15 cellular contexts compared by ENCODE assay signal in genomic region chr11:114133548-114134329, GRCh38.
DNase-seq lines count a peak whose midpoint lies in the region; ATAC-seq and TF ChIP-seq lines count a peak whose summit lies in the region.
"Had no signal": no experiment of that assay in that cellular context is flagged by ENCODE, and none has a peak within 500 bp of the region (broad histone marks: within the 10 kb centered on the region; RNA-seq: fewer than 3 reads in every experiment).

No MANE protein-coding gene starts in this region.

- TF ChIP-seq EP300 in gastroesophageal sphincter (IDR thresholded peaks at IDR 0.05): no peak

- H3K9ac ChIP-seq in adipocyte (ENCODE audit: low read length): peak overlapping the region; percentile 84

- no peak for TF ChIP-seq POLR2A in gastroesophageal sphincter (IDR thresholded peaks at IDR 0.05)

- H3K4me1 ChIP-seq in ACC112 (ENCODE audit: control insufficient read depth, insufficient read depth, low read length, unreplicated experiment): peaks cover 79% of the 10 kb centered on the region
- H3K4me1 ChIP-seq in adipocyte (ENCODE audit: control insufficient read depth, insufficient read depth, low read length): peaks cover 94% of the 10 kb centered on the region
- H3K4me1 ChIP-seq in gastroesophageal sphincter: peaks cover 50 to 100% (median 87%) of the 10 kb centered on the region in 3 donors

- H2AFZ ChIP-seq in ACC112 (ENCODE audit: low read length, unreplicated experiment): no peak overlapping the region

- H3K9me3 ChIP-seq in adipocyte (ENCODE audit: control insufficient read depth, low read length) (no peaks in the 10 kb centered on the region), gastroesophageal sphincter (no peaks in the 10 kb centered on the region)

- H3K27ac ChIP-seq in ACC112 (ENCODE audit: low read depth, low read length): peak overlapping the region; percentile 93
- H3K27ac ChIP-seq in gastroesophageal sphincter: peak overlapping the region in 3 of 4 donors; percentile 14 to 65 (median 44)

- ATAC-seq in gastroesophageal sphincter: no peak
- ATAC-seq in sciatic nerve: peak; percentile 52
- no peak for ATAC-seq in GM21447 (IDR thresholded peaks at IDR 0.05; ENCODE audit: unreplicated experiment)
- ATAC-seq: activated T-cell treated with anti-CD3 and anti-CD28 coated beads, Interleukin-2, amount 50 U/mL, for 4 hours had no signal

- intact Hi-C loops in sciatic nerve (cut with DNase I): no loop called here

- no peak for TF ChIP-seq CTCF in gastroesophageal sphincter (IDR thresholded peaks at IDR 0.05)

- WGBS in gastroesophageal sphincter (ENCODE audit: low coverage in 1 of 2), 2 donors: 84 to 89% methylated on average over 3 of the region's 9 CpGs

- H3K4me3 ChIP-seq in ACC112 (ENCODE audit: low read depth, low read length) (no peak overlapping the region), adipocyte (ENCODE audit: low read length) (peak overlapping the region; percentile 39), gastroesophageal sphincter (no peak overlapping the region)

- H3K36me3 ChIP-seq in ACC112 (ENCODE audit: insufficient read depth, low read length): 0 out of 2 replicates have a peak, but pooled peaks cover 5% of the 10 kb centered on the region
- peaks cover 32% of the 10 kb centered on the region for H3K36me3 ChIP-seq in adipocyte (ENCODE audit: control insufficient read depth, insufficient read depth, low read length, severe bottlenecking)
- H3K36me3 ChIP-seq in gastroesophageal sphincter: peaks cover 0 to 55% of the 10 kb centered on the region in 2 donors

- H3K27me3 ChIP-seq in ACC112 (ENCODE audit: insufficient read depth, low read length) (no peaks in the 10 kb centered on the region), adipocyte (replicated peaks; ENCODE audit: control insufficient read depth, insufficient read depth, low read length) (no peaks in the 10 kb centered on the region), gastroesophageal sphincter (no peaks in the 10 kb centered on the region)

- DNase-seq in adipocyte (ENCODE audit: low read depth) (peak; percentile 25), sciatic nerve (ENCODE audit: low spot score) (no peak), cerebellar nuclear complex (lab: John Stamatoyannopoulos, UW) (no peak), occipital lobe (lab: John Stamatoyannopoulos, UW) (no peak), DMS114 treated with DMSO at 0.1 percent for 48 hours (lab: John Stamatoyannopoulos, UW; ENCODE audit: unreplicated experiment) (no peak)
- DNase-seq: activated CD4-positive, alpha-beta T cell treated with anti-CD3 and anti-CD28 coated beads for 4 hours; activated T-cell treated with anti-CD3 and anti-CD28 coated beads, Interleukin-2, amount 50 U/mL, for 4 hours; DMS153; effector memory CD4-positive, alpha-beta T cell; NCI-H1417; NCI-H524 treated with DMSO at 0.1 percent for 48 hours; RPMI8226 had no signal

- peaks cover 62% of the 10 kb centered on the region for H3K79me2 ChIP-seq in ACC112 (ENCODE audit: control insufficient read depth, insufficient read depth, low read length, unreplicated experiment)
